Comparison of ENCODE assay signal across 1 cellular context in the genomic region with DNA sequence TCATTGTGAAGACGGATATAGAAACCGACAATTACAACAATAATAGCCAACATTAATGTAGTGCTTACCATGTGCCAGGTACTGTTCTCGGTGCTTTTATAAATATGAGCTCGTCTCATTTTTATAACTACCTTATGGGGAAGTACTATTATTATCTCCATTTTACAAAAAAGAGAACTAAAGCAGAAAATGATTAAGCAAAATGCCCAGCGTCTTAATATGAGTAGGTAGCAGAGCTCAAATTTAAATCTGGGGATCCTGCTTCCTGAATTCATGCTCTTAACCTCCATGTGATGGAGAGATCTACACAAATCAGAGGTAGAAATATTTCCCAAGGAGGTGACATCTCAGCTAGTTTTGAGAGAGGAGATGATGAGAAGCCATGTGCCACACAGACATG.
TF ChIP-seq lines count a peak whose summit lies in the region.

No MANE protein-coding gene starts in this region.

TF ChIP-seq in GM12878, 131 proteins besides CTCF, POLR2A, EP300 and RAD21 (continued from another document):
- TF ChIP-seq, protein P1, sequence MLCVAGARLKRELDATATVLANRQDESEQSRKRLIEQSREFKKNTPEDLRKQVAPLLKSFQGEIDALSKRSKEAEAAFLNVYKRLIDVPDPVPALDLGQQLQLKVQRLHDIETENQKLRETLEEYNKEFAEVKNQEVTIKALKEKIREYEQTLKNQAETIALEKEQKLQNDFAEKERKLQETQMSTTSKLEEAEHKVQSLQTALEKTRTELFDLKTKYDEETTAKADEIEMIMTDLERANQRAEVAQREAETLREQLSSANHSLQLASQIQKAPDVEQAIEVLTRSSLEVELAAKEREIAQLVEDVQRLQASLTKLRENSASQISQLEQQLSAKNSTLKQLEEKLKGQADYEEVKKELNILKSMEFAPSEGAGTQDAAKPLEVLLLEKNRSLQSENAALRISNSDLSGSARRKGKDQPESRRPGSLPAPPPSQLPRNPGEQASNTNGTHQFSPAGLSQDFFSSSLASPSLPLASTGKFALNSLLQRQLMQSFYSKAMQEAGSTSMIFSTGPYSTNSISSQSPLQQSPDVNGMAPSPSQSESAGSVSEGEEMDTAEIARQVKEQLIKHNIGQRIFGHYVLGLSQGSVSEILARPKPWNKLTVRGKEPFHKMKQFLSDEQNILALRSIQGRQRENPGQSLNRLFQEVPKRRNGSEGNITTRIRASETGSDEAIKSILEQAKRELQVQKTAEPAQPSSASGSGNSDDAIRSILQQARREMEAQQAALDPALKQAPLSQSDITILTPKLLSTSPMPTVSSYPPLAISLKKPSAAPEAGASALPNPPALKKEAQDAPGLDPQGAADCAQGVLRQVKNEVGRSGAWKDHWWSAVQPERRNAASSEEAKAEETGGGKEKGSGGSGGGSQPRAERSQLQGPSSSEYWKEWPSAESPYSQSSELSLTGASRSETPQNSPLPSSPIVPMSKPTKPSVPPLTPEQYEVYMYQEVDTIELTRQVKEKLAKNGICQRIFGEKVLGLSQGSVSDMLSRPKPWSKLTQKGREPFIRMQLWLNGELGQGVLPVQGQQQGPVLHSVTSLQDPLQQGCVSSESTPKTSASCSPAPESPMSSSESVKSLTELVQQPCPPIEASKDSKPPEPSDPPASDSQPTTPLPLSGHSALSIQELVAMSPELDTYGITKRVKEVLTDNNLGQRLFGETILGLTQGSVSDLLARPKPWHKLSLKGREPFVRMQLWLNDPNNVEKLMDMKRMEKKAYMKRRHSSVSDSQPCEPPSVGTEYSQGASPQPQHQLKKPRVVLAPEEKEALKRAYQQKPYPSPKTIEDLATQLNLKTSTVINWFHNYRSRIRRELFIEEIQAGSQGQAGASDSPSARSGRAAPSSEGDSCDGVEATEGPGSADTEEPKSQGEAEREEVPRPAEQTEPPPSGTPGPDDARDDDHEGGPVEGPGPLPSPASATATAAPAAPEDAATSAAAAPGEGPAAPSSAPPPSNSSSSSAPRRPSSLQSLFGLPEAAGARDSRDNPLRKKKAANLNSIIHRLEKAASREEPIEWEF (IDR thresholded peaks at IDR 0.05; ENCODE audit: insufficient replicate concordance, low read depth, low read length): no peak
- TF ChIP-seq EZH2 (IDR thresholded peaks at IDR 0.05; ENCODE audit: borderline replicate concordance, control insufficient read depth, low read depth, low read length) (no peak), TCF7 (IDR thresholded peaks at IDR 0.05; ENCODE audit: borderline replicate concordance) (peak; percentile 34; the same call in 1 of the 2 replicates), FOXM1 (IDR thresholded peaks at IDR 0.05; ENCODE audit: low read depth, low read length) (peak; percentile 58; the same call in 1 of the 2 replicates), JUNB (IDR thresholded peaks at IDR 0.05) (peak; percentile 72), ASH2L (IDR thresholded peaks at IDR 0.05; ENCODE audit: borderline replicate concordance, low read depth) (no peak), MEF2A (IDR thresholded peaks at IDR 0.05; ENCODE audit: insufficient read depth, low read depth, low read length) (peak; percentile 44; the same call in 1 of the 2 replicates), SREBF1 (IDR thresholded peaks at IDR 0.05; ENCODE audit: low read length) (no peak), ZZZ3 (IDR thresholded peaks at IDR 0.05; ENCODE audit: control insufficient read depth, insufficient read length, low read depth) (no peak), PML (IDR thresholded peaks at IDR 0.05; ENCODE audit: low read length) (no peak), TCF12 (IDR thresholded peaks at IDR 0.05; ENCODE audit: low read depth, low read length) (no peak), ETV6 (conservative IDR thresholded peaks at IDR 0.05 in 1 of 2, IDR thresholded peaks at IDR 0.05 in 1 of 2; ENCODE audit: borderline replicate concordance in 1 of 2, low read depth in 1 of 2) (peak in 1 of 2 experiments; percentile 67; a peak in 1 of 4 replicates), EGR1 (IDR thresholded peaks at IDR 0.05; ENCODE audit: borderline replicate concordance in 1 of 2, low read depth in 2 of 2, low read length in 2 of 2) (no peak), NFIC (IDR thresholded peaks at IDR 0.05; ENCODE audit: low read depth, low read length) (peak; percentile 70; the same call in 1 of the 2 replicates), ZSCAN29 (IDR thresholded peaks at IDR 0.05) (no peak)
- TF ChIP-seq, protein P2, sequence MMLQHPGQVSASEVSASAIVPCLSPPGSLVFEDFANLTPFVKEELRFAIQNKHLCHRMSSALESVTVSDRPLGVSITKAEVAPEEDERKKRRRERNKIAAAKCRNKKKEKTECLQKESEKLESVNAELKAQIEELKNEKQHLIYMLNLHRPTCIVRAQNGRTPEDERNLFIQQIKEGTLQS (IDR thresholded peaks at IDR 0.05; ENCODE audit: borderline replicate concordance, extremely low read depth, low read depth, low read length): no peak
- TF ChIP-seq, protein P3, sequence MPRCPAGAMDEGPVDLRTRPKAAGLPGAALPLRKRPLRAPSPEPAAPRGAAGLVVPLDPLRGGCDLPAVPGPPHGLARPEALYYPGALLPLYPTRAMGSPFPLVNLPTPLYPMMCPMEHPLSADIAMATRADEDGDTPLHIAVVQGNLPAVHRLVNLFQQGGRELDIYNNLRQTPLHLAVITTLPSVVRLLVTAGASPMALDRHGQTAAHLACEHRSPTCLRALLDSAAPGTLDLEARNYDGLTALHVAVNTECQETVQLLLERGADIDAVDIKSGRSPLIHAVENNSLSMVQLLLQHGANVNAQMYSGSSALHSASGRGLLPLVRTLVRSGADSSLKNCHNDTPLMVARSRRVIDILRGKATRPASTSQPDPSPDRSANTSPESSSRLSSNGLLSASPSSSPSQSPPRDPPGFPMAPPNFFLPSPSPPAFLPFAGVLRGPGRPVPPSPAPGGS (IDR thresholded peaks at IDR 0.05; ENCODE audit: borderline replicate concordance, insufficient read depth, low read depth, low read length, poor library complexity, severe bottlenecking): peak; percentile 56
- TF ChIP-seq, protein P4, sequence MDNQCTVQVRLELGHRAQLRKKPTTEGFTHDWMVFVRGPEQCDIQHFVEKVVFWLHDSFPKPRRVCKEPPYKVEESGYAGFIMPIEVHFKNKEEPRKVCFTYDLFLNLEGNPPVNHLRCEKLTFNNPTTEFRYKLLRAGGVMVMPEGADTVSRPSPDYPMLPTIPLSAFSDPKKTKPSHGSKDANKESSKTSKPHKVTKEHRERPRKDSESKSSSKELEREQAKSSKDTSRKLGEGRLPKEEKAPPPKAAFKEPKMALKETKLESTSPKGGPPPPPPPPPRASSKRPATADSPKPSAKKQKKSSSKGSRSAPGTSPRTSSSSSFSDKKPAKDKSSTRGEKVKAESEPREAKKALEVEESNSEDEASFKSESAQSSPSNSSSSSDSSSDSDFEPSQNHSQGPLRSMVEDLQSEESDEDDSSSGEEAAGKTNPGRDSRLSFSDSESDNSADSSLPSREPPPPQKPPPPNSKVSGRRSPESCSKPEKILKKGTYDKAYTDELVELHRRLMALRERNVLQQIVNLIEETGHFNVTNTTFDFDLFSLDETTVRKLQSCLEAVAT (IDR thresholded peaks at IDR 0.05): no peak
- TF ChIP-seq, protein P5, sequence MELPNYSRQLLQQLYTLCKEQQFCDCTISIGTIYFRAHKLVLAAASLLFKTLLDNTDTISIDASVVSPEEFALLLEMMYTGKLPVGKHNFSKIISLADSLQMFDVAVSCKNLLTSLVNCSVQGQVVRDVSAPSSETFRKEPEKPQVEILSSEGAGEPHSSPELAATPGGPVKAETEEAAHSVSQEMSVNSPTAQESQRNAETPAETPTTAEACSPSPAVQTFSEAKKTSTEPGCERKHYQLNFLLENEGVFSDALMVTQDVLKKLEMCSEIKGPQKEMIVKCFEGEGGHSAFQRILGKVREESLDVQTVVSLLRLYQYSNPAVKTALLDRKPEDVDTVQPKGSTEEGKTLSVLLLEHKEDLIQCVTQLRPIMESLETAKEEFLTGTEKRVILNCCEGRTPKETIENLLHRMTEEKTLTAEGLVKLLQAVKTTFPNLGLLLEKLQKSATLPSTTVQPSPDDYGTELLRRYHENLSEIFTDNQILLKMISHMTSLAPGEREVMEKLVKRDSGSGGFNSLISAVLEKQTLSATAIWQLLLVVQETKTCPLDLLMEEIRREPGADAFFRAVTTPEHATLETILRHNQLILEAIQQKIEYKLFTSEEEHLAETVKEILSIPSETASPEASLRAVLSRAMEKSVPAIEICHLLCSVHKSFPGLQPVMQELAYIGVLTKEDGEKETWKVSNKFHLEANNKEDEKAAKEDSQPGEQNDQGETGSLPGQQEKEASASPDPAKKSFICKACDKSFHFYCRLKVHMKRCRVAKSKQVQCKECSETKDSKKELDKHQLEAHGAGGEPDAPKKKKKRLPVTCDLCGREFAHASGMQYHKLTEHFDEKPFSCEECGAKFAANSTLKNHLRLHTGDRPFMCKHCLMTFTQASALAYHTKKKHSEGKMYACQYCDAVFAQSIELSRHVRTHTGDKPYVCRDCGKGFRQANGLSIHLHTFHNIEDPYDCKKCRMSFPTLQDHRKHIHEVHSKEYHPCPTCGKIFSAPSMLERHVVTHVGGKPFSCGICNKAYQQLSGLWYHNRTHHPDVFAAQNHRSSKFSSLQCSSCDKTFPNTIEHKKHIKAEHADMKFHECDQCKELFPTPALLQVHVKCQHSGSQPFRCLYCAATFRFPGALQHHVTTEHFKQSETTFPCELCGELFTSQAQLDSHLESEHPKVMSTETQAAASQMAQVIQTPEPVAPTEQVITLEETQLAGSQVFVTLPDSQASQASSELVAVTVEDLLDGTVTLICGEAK (IDR thresholded peaks at IDR 0.05; ENCODE audit: borderline replicate concordance): no peak
- TF ChIP-seq, protein P6, sequence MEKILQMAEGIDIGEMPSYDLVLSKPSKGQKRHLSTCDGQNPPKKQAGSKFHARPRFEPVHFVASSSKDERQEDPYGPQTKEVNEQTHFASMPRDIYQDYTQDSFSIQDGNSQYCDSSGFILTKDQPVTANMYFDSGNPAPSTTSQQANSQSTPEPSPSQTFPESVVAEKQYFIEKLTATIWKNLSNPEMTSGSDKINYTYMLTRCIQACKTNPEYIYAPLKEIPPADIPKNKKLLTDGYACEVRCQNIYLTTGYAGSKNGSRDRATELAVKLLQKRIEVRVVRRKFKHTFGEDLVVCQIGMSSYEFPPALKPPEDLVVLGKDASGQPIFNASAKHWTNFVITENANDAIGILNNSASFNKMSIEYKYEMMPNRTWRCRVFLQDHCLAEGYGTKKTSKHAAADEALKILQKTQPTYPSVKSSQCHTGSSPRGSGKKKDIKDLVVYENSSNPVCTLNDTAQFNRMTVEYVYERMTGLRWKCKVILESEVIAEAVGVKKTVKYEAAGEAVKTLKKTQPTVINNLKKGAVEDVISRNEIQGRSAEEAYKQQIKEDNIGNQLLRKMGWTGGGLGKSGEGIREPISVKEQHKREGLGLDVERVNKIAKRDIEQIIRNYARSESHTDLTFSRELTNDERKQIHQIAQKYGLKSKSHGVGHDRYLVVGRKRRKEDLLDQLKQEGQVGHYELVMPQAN (conservative IDR thresholded peaks at IDR 0.05): no peak
- TF ChIP-seq, protein P7, sequence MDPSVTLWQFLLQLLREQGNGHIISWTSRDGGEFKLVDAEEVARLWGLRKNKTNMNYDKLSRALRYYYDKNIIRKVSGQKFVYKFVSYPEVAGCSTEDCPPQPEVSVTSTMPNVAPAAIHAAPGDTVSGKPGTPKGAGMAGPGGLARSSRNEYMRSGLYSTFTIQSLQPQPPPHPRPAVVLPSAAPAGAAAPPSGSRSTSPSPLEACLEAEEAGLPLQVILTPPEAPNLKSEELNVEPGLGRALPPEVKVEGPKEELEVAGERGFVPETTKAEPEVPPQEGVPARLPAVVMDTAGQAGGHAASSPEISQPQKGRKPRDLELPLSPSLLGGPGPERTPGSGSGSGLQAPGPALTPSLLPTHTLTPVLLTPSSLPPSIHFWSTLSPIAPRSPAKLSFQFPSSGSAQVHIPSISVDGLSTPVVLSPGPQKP (IDR thresholded peaks at IDR 0.05; ENCODE audit: low read depth, low read length): no peak
